ENCODE assay signal across 11 cellular contexts in genomic region chr9:136171009-136171800, GRCh38. TPM values are rescaled to one million over a fixed set of nuclear protein-coding genes. Genes with fewer than 3 reads are reported as not detected.
DNase-seq lines count a peak whose midpoint lies in the region; ATAC-seq and TF ChIP-seq lines count a peak whose summit lies in the region.
"Had no signal": no experiment of that assay in that cellular context is flagged by ENCODE, and none has a peak within 500 bp of the region (broad histone marks: within the 10 kb centered on the region; RNA-seq: fewer than 3 reads in every experiment).

No MANE protein-coding gene starts in this region.

- H3K27ac Mint-ChIP-seq in nephron = peak overlapping the region; percentile 46 to 82 (median 79)
- H3K27ac Mint-ChIP-seq: activated naive CD4-positive, alpha-beta T cell treated with anti-CD3 and anti-CD28 coated beads for 36 hours had no signal

- no peak overlapping the region for H3K4me3 Mint-ChIP-seq in nephron
- H3K4me3 Mint-ChIP-seq: activated naive CD4-positive, alpha-beta T cell treated with anti-CD3 and anti-CD28 coated beads for 36 hours; effector memory CD8-positive, alpha-beta T cell had no signal

- TF ChIP-seq CTCF in nephron (IDR thresholded peaks at IDR 0.05; ENCODE audit: unreplicated experiment in 3 of 3) (no peak), lower lobe of right lung (IDR thresholded peaks at IDR 0.05) (no peak)

- H3K36me3 Mint-ChIP-seq in nephron (ENCODE audit: low read depth) = peaks cover 5% of the 10 kb centered on the region

- H3K9me3 Mint-ChIP-seq in nephron = peaks cover 10% of the 10 kb centered on the region
- H3K9me3 Mint-ChIP-seq: activated naive CD4-positive, alpha-beta T cell treated with anti-CD3 and anti-CD28 coated beads for 36 hours; effector memory CD8-positive, alpha-beta T cell had no signal

- no peak overlapping the region for H3K27ac ChIP-seq in lower lobe of right lung
- H3K27ac ChIP-seq: 22Rv1 had no signal

- H3K27me3 Mint-ChIP-seq in nephron (ENCODE audit: low read depth) = peaks cover 29% of the 10 kb centered on the region

- H3K36me3 ChIP-seq in lower lobe of right lung = no peaks in the 10 kb centered on the region

- H3K4me1 ChIP-seq in lower lobe of right lung = no peaks in the 10 kb centered on the region

- H3K9me3 ChIP-seq in lower lobe of right lung = no peaks in the 10 kb centered on the region

- intact Hi-C loops in lower lobe of right lung (cut with DNase I) = no loop called here

- H3K4me1 Mint-ChIP-seq in nephron = peaks cover 35% of the 10 kb centered on the region

- H3K4me3 ChIP-seq in lower lobe of right lung = no peak overlapping the region

- H3K27me3 ChIP-seq in lower lobe of right lung (ENCODE audit: low read depth) = peaks cover 48% of the 10 kb centered on the region

- DNase-seq in DMS 273 (lab: John Stamatoyannopoulos, UW; ENCODE audit: unreplicated experiment) (peak; percentile 33), DMS 273 treated with DMSO at 0.1 percent for 48 hours (lab: John Stamatoyannopoulos, UW) (no peak), NCI-H1436 treated with DMSO at 0.1 percent for 48 hours (lab: John Stamatoyannopoulos, UW) (peak; percentile 34), astrocyte of the hippocampus (ENCODE audit: low read depth, low spot score) (peak; percentile 78), nucleus accumbens (lab: John Stamatoyannopoulos, UW) (no peak), lower lobe of right lung (no peak)
- DNase-seq in activated CD4-positive, alpha-beta T cell treated with anti-CD3 and anti-CD28 coated beads for 48 hours = no peak

- no peak for ATAC-seq in lower lobe of right lung

RNA-seq across cellular contexts. Expression of gene LHX3, which starts 33.7 kb away (rescaled TPM):
- not detected for total RNA-seq in lower lobe of right lung
- total RNA-seq: activated naive CD4-positive, alpha-beta T cell treated with anti-CD3 and anti-CD28 coated beads for 36 hours had no signal

RNA-seq across cellular contexts. Expression of gene TMEM250, which starts 52.5 kb away (rescaled TPM):
- total RNA-seq in lower lobe of right lung = 31.2 TPM

Comparison
In these comparisons a context has a peak if more than half of its experiments do, and no peak if none do; other contexts are left out.
1. DNase-seq: peak in DMS 273 (single experiment), NCI-H1436 treated with DMSO at 0.1 percent for 48 hours (single experiment) and astrocyte of the hippocampus (single experiment); none in DMS 273 treated with DMSO at 0.1 percent for 48 hours (single experiment), nucleus accumbens (0 of 56), activated CD4-positive, alpha-beta T cell treated with anti-CD3 and anti-CD28 coated beads for 48 hours (single experiment) and lower lobe of right lung (single experiment).